8 cellular contexts compared by ENCODE assay signal in the genomic region with DNA sequence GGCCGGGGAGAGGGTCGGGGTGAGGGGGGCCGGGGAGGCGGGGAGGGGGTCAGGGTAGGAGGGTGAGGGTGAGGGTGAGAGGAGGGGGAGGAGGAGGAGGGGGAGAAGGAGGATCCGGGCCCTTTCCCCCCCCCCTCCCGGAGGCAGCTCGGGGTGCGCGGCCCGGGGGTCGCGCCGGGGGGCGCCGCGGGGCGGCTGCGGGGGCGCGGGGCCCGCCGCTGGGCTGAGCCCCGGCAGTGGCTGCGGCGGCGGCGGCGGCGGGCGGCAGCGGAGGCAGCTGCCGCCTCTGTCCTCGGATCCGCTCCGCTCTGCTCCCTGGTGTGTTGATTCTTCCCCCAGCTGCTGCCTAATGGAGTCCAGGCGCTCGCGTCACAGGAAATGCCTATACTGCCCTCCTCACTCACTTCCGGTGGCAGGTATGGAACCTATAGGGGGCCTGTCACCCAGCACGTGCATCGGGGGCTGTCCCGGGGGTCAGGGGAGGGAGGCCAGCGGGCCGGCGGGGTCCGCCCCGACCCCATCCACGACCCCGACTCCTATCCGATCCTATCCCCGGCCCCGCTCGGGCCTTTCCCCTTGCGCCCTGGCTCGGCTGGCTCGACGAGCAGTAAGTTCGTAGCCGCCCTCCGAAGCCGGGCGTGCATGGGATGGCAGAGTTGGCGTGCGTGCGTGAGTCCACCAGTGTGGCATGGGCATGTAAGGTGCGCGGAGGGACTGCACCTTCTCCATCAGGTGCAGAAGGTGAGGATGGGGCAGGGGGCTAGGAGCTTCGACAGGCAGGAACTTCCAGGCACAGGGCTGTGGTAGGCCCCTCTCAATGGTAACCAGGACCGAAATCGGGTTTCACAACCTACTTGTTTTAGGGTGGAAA. TPM values are rescaled to one million over a fixed set of nuclear protein-coding genes. Genes with fewer than 3 reads are reported as not detected.
A peak's percentile ranks its signal among the peaks of the same experiment; 100 is the strongest.
DNase-seq lines count a peak whose midpoint lies in the region; ATAC-seq, FAIRE-seq and TF ChIP-seq lines count a peak whose summit lies in the region.

WDR26 (minus strand) TSS at position 351 of the 871 bp plus-strand sequence.

- H3K4me1 Mint-ChIP-seq in WTC11: peaks cover 42% of the 10 kb centered on the region
- H3K4me1 Mint-ChIP-seq in immature natural killer cell: peaks cover 46 to 62% of the 10 kb centered on the region in 2 donors

- intact Hi-C loops in spleen (cut with DNase I; ENCODE audit: low total_unique reads): no loop called here

- 0 to 1% (median 0%) methylated on average over 23 to 53 of the region's 70 CpGs for WGBS in spleen, 5 donors

- peak within 1 kb of the TSS; percentile 90 for H3K4me3 Mint-ChIP-seq in WTC11
- peak within 1 kb of the TSS; percentile 91 to 99 (median 96) for H3K4me3 Mint-ChIP-seq in immature natural killer cell

- ATAC-seq in GM18870 (IDR thresholded peaks at IDR 0.05; ENCODE audit: unreplicated experiment) (peak; percentile 86), HG03103 (IDR thresholded peaks at IDR 0.05; ENCODE audit: low read depth, unreplicated experiment) (peak; percentile 76), WTC11 (peak; percentile 87)

- H3K36me3 ChIP-seq in bronchial epithelial cell (ENCODE audit: control insufficient read depth, insufficient read depth, low read length): no peaks in the 10 kb centered on the region
- H3K36me3 ChIP-seq in spleen: peaks cover 0 to 15% (median 0%) of the 10 kb centered on the region in 6 donors

- TF ChIP-seq CTCF in WTC11 (IDR thresholded peaks at IDR 0.05): no peak
- TF ChIP-seq CTCF in bronchial epithelial cell (IDR thresholded peaks at IDR 0.05; ENCODE audit: insufficient read depth, low read length, severe bottlenecking): no peak
- peak in 4 of 11 experiments; percentile 27 to 38 (median 33) for TF ChIP-seq CTCF in spleen (IDR thresholded peaks at IDR 0.05 in 8 of 11, conservative IDR thresholded peaks at IDR 0.05 in 3 of 11)

- H3K9me3 Mint-ChIP-seq in WTC11 (no peaks in the 10 kb centered on the region), immature natural killer cell (no peaks in the 10 kb centered on the region)

- POLR2A ChIA-PET in WTC11 (lab: Charles Lee): interaction anchor here (0.6 to 1.1 kb wide), 2 partner anchors 22 to 63 kb away, joined by 4 to 5 read pairs; no protein-coding TSS in a partner anchor

- H3K36me3 Mint-ChIP-seq in WTC11: peaks cover 22% of the 10 kb centered on the region
- no peaks in the 10 kb centered on the region for H3K36me3 Mint-ChIP-seq in immature natural killer cell

- peak within 1 kb of the TSS; percentile 89 for H3K27ac Mint-ChIP-seq in WTC11
- peak within 1 kb of the TSS; percentile 96 to 100 (median 99) for H3K27ac Mint-ChIP-seq in immature natural killer cell

- peak in 1 of 3 donors; percentile 66 for TF ChIP-seq POLR2A in spleen (IDR thresholded peaks at IDR 0.05)

- H3K27me3 Mint-ChIP-seq in WTC11 (ENCODE audit: low read depth): no peaks in the 10 kb centered on the region; the same call in 1 of the 2 replicates
- H3K27me3 Mint-ChIP-seq in immature natural killer cell (ENCODE audit: low read depth in 3 of 3): peaks cover 7 to 16% (median 13%) of the 10 kb centered on the region in 3 donors

- DNase-seq in AG08395 (ENCODE audit: low spot score) (peak; percentile 76), NCI-H226 (peak; percentile 57), WTC11 (ENCODE audit: low spot score) (peak; percentile 74), bronchial epithelial cell (ENCODE audit: low read depth) (peak; percentile 72), immature natural killer cell (peak; percentile 84 to 86 (median 85)), spleen (peak; percentile 95)

- H3K27ac ChIP-seq in spleen: peak within 1 kb of the TSS; percentile 89 to 99 (median 98)

- no peak for FAIRE-seq in bronchial epithelial cell (lab: Jason Lieb, UNC)

- H3K27me3 ChIP-seq in bronchial epithelial cell (ENCODE audit: control insufficient read depth, insufficient read depth, low read length) (no peaks in the 10 kb centered on the region), spleen (replicated peaks in 1 of 7) (no peaks in the 10 kb centered on the region)

- H3K9me3 ChIP-seq in spleen: no peaks in the 10 kb centered on the region

- H3K4me1 ChIP-seq in spleen: peaks cover 34 to 62% (median 51%) of the 10 kb centered on the region in 6 donors

- CTCF ChIA-PET in WTC11 (lab: Charles Lee): interaction anchor here (0.6 to 1.2 kb wide), 4 partner anchors 23 to 688 kb away, joined by 3 to 6 read pairs (median 4); no protein-coding TSS in a partner anchor

- H3K4me3 ChIP-seq in bronchial epithelial cell (ENCODE audit: low read depth, low read length) (peak within 1 kb of the TSS; percentile 82), spleen (peak within 1 kb of the TSS; percentile 62 to 85 (median 80))

TF ChIP-seq in WTC11, 78 proteins besides CTCF, POLR2A, EP300 and RAD21 (continues in another document):
- TF ChIP-seq, protein P1, sequence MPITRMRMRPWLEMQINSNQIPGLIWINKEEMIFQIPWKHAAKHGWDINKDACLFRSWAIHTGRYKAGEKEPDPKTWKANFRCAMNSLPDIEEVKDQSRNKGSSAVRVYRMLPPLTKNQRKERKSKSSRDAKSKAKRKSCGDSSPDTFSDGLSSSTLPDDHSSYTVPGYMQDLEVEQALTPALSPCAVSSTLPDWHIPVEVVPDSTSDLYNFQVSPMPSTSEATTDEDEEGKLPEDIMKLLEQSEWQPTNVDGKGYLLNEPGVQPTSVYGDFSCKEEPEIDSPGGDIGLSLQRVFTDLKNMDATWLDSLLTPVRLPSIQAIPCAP (CRISPR knock-in tag; IDR thresholded peaks at IDR 0.05): peak; percentile 79
- TF ChIP-seq ZBTB43 (CRISPR knock-in tag; IDR thresholded peaks at IDR 0.05) (peak; percentile 92; the same call in 1 of the 2 replicates), E2F5 (CRISPR knock-in tag; IDR thresholded peaks at IDR 0.05) (peak; percentile 68), FOXK1 (CRISPR knock-in tag; IDR thresholded peaks at IDR 0.05) (peak; percentile 78), TEAD1 (CRISPR knock-in tag; IDR thresholded peaks at IDR 0.05) (peak; percentile 84; the same call in 1 of the 2 replicates), AFF4 (CRISPR knock-in tag; IDR thresholded peaks at IDR 0.05; ENCODE audit: borderline replicate concordance) (no peak), ZNF423 (CRISPR knock-in tag; IDR thresholded peaks at IDR 0.05) (no peak)
- TF ChIP-seq, protein P2, sequence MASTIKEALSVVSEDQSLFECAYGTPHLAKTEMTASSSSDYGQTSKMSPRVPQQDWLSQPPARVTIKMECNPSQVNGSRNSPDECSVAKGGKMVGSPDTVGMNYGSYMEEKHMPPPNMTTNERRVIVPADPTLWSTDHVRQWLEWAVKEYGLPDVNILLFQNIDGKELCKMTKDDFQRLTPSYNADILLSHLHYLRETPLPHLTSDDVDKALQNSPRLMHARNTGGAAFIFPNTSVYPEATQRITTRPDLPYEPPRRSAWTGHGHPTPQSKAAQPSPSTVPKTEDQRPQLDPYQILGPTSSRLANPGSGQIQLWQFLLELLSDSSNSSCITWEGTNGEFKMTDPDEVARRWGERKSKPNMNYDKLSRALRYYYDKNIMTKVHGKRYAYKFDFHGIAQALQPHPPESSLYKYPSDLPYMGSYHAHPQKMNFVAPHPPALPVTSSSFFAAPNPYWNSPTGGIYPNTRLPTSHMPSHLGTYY (CRISPR knock-in tag; IDR thresholded peaks at IDR 0.05): no peak

RNA-seq across cellular contexts. Expression of gene WDR26, which starts in this region (rescaled TPM):
- total RNA-seq in WTC11 (2021) (64.9 to 66.1 TPM (median 65.3 TPM) in 3 replicates), bronchial epithelial cell (34.5 and 58.8 TPM in 2 replicates), spleen (100 to 1,000 TPM; 107 to 148 (median 129) TPM)
- polyA plus RNA-seq in immature natural killer cell (1 to 10 TPM in 2 of 3 donors, under 1 TPM in 1; 0.36 to 6.5 (median 3.6) TPM), spleen (10 to 100 TPM; 22.0 to 36.6 (median 29.0) TPM)

Comparison
In these comparisons a context has a peak if more than half of its experiments do, and no peak if none do; other contexts are left out.
1. Peak in every context shown above with its lines: DNase-seq, ATAC-seq, H3K4me3 ChIP-seq and H3K27ac ChIP-seq.